In the genomic region with DNA sequence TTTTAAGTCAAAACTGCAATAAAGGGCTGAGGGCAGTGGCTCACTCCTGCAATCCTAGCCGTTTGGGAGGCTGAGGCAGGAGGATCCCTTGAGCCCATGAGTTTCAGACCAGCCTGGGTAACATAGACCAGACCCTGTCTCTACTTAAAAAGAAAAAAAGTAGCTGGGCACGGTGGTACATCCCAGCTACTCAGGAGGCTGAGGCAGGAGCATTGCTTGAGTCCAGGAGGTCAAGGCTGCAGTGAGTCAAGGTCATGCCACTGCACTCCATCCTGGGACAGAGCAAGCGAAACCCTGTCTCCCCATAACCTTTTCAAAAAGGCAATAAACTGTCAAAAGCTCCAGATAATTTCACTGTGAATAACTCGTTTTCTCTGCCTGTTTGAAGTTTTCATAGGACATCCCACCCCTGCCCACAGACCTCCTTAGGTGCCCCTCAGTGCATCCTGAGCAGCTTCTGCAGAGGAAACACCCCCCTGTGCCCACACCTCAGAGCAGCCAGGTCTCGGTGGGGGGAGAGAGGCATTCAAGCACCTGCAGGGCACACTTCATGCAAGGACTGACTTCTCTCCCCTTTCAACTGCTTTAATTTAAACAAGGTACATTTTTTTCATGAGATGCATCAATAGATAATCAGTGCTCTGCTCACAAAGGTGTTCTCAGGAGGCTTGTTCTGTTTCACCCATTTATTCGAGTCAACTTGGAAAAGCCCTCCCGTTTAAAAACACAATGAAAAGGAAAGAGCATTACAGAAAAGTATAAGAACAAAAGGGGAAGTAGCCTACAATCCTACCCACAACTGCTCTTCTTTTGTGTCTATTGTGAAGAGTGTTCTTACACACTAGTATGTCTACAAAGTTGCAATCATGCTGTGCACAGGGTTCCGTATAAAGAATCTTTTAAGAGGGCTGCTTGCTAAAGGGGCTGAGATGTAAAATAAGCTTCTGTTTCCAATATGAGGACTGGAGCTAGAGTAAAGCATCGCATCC, we compare ENCODE assay signal across 12 cellular contexts.
DNase-seq lines count a peak whose midpoint lies in the region; ATAC-seq and TF ChIP-seq lines count a peak whose summit lies in the region.
"Had no signal": no experiment of that assay in that cellular context is flagged by ENCODE, and none has a peak within 500 bp of the region (broad histone marks: within the 10 kb centered on the region; RNA-seq: fewer than 3 reads in every experiment).

No MANE protein-coding gene starts in this region.

- peak; percentile 20 to 39 for ATAC-seq in activated naive CD4-positive, alpha-beta T cell treated with anti-CD3 and anti-CD28 coated beads, Interleukin-2, amount 50 U/mL, for 72 hours
- ATAC-seq in WTC11 = peak; percentile 50
- no peak for ATAC-seq in HG02973 (IDR thresholded peaks at IDR 0.05; ENCODE audit: unreplicated experiment)

- peak overlapping the region; percentile 17 to 66 for H3K27ac Mint-ChIP-seq in activated naive CD4-positive, alpha-beta T cell treated with anti-CD3 and anti-CD28 coated beads, Interleukin-2, amount 50 U/mL, for 72 hours
- H3K27ac Mint-ChIP-seq in WTC11 (peak overlapping the region; percentile 85; the same call in 1 of the 2 replicates), progenitor cell of endocrine pancreas (no peak overlapping the region)
- H3K27ac Mint-ChIP-seq in stimulated activated naive CD8-positive, alpha-beta T cell treated with anti-CD3 and anti-CD28 coated beads, Interleukin-15, Interleukin-2, amounts not matched to agents 100 ng/mL and 50 ng/mL, for 24 hours = peak overlapping the region; percentile 13
- H3K27ac Mint-ChIP-seq: mesothelial cell of epicardium had no signal

- POLR2A ChIA-PET in WTC11 (lab: Charles Lee) = no interaction called here

- H3K4me3 Mint-ChIP-seq in WTC11 (no peak overlapping the region), progenitor cell of endocrine pancreas (ENCODE audit: low read depth) (no peak overlapping the region)
- no peak overlapping the region for H3K4me3 Mint-ChIP-seq in stimulated activated naive CD8-positive, alpha-beta T cell treated with anti-CD3 and anti-CD28 coated beads, Interleukin-15, Interleukin-2, amounts not matched to agents 100 ng/mL and 50 ng/mL, for 24 hours
- H3K4me3 Mint-ChIP-seq: mesothelial cell of epicardium had no signal

- TF ChIP-seq CTCF in WTC11 (IDR thresholded peaks at IDR 0.05) = no peak
- no peak for TF ChIP-seq CTCF in progenitor cell of endocrine pancreas (IDR thresholded peaks at IDR 0.05; ENCODE audit: unreplicated experiment)

- peaks cover 18% of the 10 kb centered on the region for H3K4me1 Mint-ChIP-seq in WTC11
- peaks cover 16% of the 10 kb centered on the region for H3K4me1 Mint-ChIP-seq in stimulated activated naive CD8-positive, alpha-beta T cell treated with anti-CD3 and anti-CD28 coated beads, Interleukin-15, Interleukin-2, amounts not matched to agents 100 ng/mL and 50 ng/mL, for 24 hours (ENCODE audit: low read depth)
- H3K4me1 Mint-ChIP-seq in progenitor cell of endocrine pancreas (ENCODE audit: low read depth) = peaks cover 11% of the 10 kb centered on the region

- H3K27me3 Mint-ChIP-seq in WTC11 (ENCODE audit: low read depth) (no peaks in the 10 kb centered on the region), progenitor cell of endocrine pancreas (no peaks in the 10 kb centered on the region)
- no peaks in the 10 kb centered on the region for H3K27me3 Mint-ChIP-seq in stimulated activated naive CD8-positive, alpha-beta T cell treated with anti-CD3 and anti-CD28 coated beads, Interleukin-15, Interleukin-2, amounts not matched to agents 100 ng/mL and 50 ng/mL, for 24 hours

- no peak for DNase-seq in activated naive CD4-positive, alpha-beta T cell treated with anti-CD3 and anti-CD28 coated beads, Interleukin-2, amount 50 U/mL, for 72 hours (ENCODE audit: low spot score in 2 of 2)
- DNase-seq in activated naive CD4-positive, alpha-beta T cell treated with Interleukin-2 at 50 U/mL for 16 hours = no peak
- DNase-seq in Kasumi-1 (lab: John Stamatoyannopoulos, UW) (peak; percentile 75 to 86), WTC11 (ENCODE audit: low spot score) (no peak), progenitor cell of endocrine pancreas (ENCODE audit: low spot score, unreplicated experiment) (no peak)
- DNase-seq in stimulated activated CD4-positive, alpha-beta T cell treated with anti-CD3 and anti-CD28 coated beads, Interleukin-2, amount 100 ng/mL, for 24 hours = no peak
- DNase-seq: NCI-H1105 treated with DMSO at 0.1 percent for 48 hours, NCI-H524, SHP77 had no signal

- H3K9me3 Mint-ChIP-seq in activated naive CD4-positive, alpha-beta T cell treated with anti-CD3 and anti-CD28 coated beads, Interleukin-2, amount 50 U/mL, for 72 hours = no peaks in the 10 kb centered on the region
- H3K9me3 Mint-ChIP-seq in WTC11 (no peaks in the 10 kb centered on the region), progenitor cell of endocrine pancreas (ENCODE audit: low read depth) (no peaks in the 10 kb centered on the region)
- H3K9me3 Mint-ChIP-seq in stimulated activated naive CD8-positive, alpha-beta T cell treated with anti-CD3 and anti-CD28 coated beads, Interleukin-15, Interleukin-2, amounts not matched to agents 100 ng/mL and 50 ng/mL, for 24 hours = no peaks in the 10 kb centered on the region
- H3K9me3 Mint-ChIP-seq: mesothelial cell of epicardium had no signal

- peaks cover 3 to 18% of the 10 kb centered on the region in 2 donors for H3K36me3 Mint-ChIP-seq in activated naive CD4-positive, alpha-beta T cell treated with anti-CD3 and anti-CD28 coated beads, Interleukin-2, amount 50 U/mL, for 72 hours
- H3K36me3 Mint-ChIP-seq in WTC11 (peaks cover 33% of the 10 kb centered on the region), progenitor cell of endocrine pancreas (ENCODE audit: insufficient read depth) (peaks cover 13% of the 10 kb centered on the region)
- H3K36me3 Mint-ChIP-seq in stimulated activated naive CD8-positive, alpha-beta T cell treated with anti-CD3 and anti-CD28 coated beads, Interleukin-15, Interleukin-2, amounts not matched to agents 100 ng/mL and 50 ng/mL, for 24 hours (ENCODE audit: low read depth) = peaks cover 30% of the 10 kb centered on the region

- CTCF ChIA-PET in WTC11 (lab: Charles Lee) = interaction anchor here (0.6 to 1.5 kb wide), 3 partner anchors 138 to 348 kb away, joined by 3 to 4 read pairs (median 4); no protein-coding TSS in a partner anchor

TF ChIP-seq in WTC11, 78 proteins besides CTCF, POLR2A, EP300 and RAD21:
- TF ChIP-seq RELA (CRISPR knock-in tag; IDR thresholded peaks at IDR 0.05; ENCODE audit: borderline replicate concordance) (no peak), GTF2I (CRISPR knock-in tag; conservative IDR thresholded peaks at IDR 0.05) (no peak), ZNF121 (CRISPR knock-in tag; IDR thresholded peaks at IDR 0.05) (no peak), ZNF263 (CRISPR knock-in tag; IDR thresholded peaks at IDR 0.05; ENCODE audit: low read depth) (no peak)
- TF ChIP-seq, protein P1, sequence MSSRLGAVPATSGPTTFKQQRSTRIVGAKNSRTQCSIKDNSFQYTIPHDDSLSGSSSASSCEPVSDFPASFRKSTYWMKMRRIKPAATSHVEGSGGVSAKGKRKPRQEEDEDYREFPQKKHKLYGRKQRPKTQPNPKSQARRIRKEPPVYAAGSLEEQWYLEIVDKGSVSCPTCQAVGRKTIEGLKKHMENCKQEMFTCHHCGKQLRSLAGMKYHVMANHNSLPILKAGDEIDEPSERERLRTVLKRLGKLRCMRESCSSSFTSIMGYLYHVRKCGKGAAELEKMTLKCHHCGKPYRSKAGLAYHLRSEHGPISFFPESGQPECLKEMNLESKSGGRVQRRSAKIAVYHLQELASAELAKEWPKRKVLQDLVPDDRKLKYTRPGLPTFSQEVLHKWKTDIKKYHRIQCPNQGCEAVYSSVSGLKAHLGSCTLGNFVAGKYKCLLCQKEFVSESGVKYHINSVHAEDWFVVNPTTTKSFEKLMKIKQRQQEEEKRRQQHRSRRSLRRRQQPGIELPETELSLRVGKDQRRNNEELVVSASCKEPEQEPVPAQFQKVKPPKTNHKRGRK (CRISPR knock-in tag; IDR thresholded peaks at IDR 0.05; ENCODE audit: borderline replicate concordance) = no peak

Comparison
In these comparisons a context has a peak if more than half of its experiments do, and no peak if none do; other contexts are left out.
1. DNase-seq: peak in Kasumi-1 (2 of 2); none in activated naive CD4-positive, alpha-beta T cell treated with anti-CD3 and anti-CD28 coated beads, Interleukin-2, amount 50 U/mL, for 72 hours (0 of 2), activated naive CD4-positive, alpha-beta T cell treated with Interleukin-2 at 50 U/mL for 16 hours (single experiment), WTC11 (single experiment), stimulated activated CD4-positive, alpha-beta T cell treated with anti-CD3 and anti-CD28 coated beads, Interleukin-2, amount 100 ng/mL, for 24 hours (0 of 2) and progenitor cell of endocrine pancreas (single experiment).